ENCODE assay signal across 9 cellular contexts in the genomic region with DNA sequence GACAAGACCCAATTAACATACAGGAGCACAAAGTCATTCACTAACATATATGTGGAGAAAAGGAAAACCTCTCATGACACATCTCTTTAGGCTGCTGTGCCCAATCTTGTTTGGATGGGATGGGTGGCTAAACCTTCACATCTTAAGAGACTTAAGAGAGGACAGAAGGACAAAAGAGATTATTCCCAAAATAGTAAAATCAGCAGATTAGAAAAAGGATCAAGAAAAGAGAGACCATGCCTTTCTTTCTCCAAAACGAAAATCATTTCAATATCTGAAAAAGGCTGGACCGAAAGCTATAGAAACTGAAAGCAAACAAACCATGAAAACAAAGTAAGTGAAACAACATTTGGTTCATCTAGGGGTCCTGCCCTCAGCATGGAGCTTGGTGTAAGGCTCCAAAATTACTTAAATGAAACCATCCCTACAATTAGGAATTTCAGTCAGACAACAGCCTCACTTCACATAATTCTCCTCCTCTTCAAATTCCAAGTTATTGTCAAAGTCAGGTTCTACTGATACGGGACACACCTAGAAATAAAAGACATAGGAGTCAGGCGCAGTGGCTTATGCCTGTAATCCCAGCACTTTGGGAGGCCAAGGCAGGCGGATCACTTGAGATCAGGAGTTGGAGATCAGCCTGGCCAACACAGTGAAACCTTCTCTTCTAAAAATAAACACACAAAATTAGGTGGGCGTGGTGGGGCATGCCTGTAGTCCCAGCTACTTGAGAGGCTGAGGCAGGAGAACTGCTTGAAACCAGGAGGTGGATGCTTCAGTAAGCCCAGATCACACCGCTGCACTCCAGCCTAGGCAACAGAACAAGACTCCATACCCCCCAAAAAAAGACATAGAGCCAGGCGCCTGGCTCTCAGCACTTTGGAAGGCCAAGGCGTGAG. TPM values are rescaled to one million over a fixed set of nuclear protein-coding genes. Genes with fewer than 3 reads are reported as not detected.
DNase-seq lines count a peak whose midpoint lies in the region; ATAC-seq, FAIRE-seq and TF ChIP-seq lines count a peak whose summit lies in the region.
"Had no signal": no experiment of that assay in that cellular context is flagged by ENCODE, and none has a peak within 500 bp of the region (broad histone marks: within the 10 kb centered on the region; RNA-seq: fewer than 3 reads in every experiment).

No MANE protein-coding gene starts in this region.

- TF ChIP-seq POLR2A in A549 (IDR thresholded peaks at IDR 0.05; ENCODE audit: low read length): no peak

- peaks cover 3% of the 10 kb centered on the region for H3K36me3 Mint-ChIP-seq in mesothelial cell of epicardium

- POLR2A ChIA-PET in A549 (lab: Yijun Ruan, JAX): no interaction called here

- peaks cover 45% of the 10 kb centered on the region for H3K4me1 Mint-ChIP-seq in mesothelial cell of epicardium

- H3K36me3 ChIP-seq in ascending aorta: no peaks in the 10 kb centered on the region
- H3K36me3 ChIP-seq: thoracic aorta had no signal

- DNase-seq in A549 (ENCODE audit: low read depth in 1 of 2, low spot score in 1 of 2) (no peak), ascending aorta (ENCODE audit: low spot score in 2 of 2) (no peak), mesothelial cell of epicardium (ENCODE audit: low spot score in 2 of 2, unreplicated experiment in 2 of 2) (no peak), NCI-H774 (lab: John Stamatoyannopoulos, UW) (no peak)
- no peak for DNase-seq in central memory CD4-positive, alpha-beta T cell

- no peaks in the 10 kb centered on the region for H3K27me3 ChIP-seq in ascending aorta

- H3K9me3 Mint-ChIP-seq in mesothelial cell of epicardium: no peaks in the 10 kb centered on the region

- no peak overlapping the region for H3K27ac ChIP-seq in A549
- peak overlapping the region; percentile 45 to 63 for H3K27ac ChIP-seq in ascending aorta

- H3K9me3 ChIP-seq in A549 (no peaks in the 10 kb centered on the region), ascending aorta (no peaks in the 10 kb centered on the region)
- H3K9me3 ChIP-seq: thoracic aorta had no signal

- CTCF ChIA-PET in A549 (lab: Yijun Ruan, JAX): interaction anchor here (1.6 to 2.1 kb wide), 2 partner anchors 29 to 211 kb away, joined by 3 to 8 read pairs; no protein-coding TSS in a partner anchor

- WGBS in A549 (ENCODE audit: missing lambda C conversion rate): 77% methylated on average over 9 of the region's 9 CpGs

- H3K27me3 Mint-ChIP-seq in mesothelial cell of epicardium (ENCODE audit: low read depth): no peaks in the 10 kb centered on the region

- TF ChIP-seq CTCF in A549 (IDR thresholded peaks at IDR 0.05): no peak
- no peak for TF ChIP-seq CTCF in ascending aorta (IDR thresholded peaks at IDR 0.05)
- TF ChIP-seq CTCF in mesothelial cell of epicardium (IDR thresholded peaks at IDR 0.05; ENCODE audit: unreplicated experiment): no peak

- no peak for TF ChIP-seq RAD21 in A549 (conservative IDR thresholded peaks at IDR 0.05 in 1 of 2, IDR thresholded peaks at IDR 0.05 in 1 of 2)

- no peak for FAIRE-seq in A549 (lab: Jason Lieb, UNC)

- TF ChIP-seq EP300 in A549 (IDR thresholded peaks at IDR 0.05): no peak

- H3K4me3 ChIP-seq in A549 (no peak overlapping the region), ascending aorta (no peak overlapping the region)
- H3K4me3 ChIP-seq: thoracic aorta had no signal

- intact Hi-C loops in ascending aorta (cut with DNase I): no loop called here

- H3K4me2 ChIP-seq in A549: peak overlapping the region; percentile 4; the same call in 1 of the 3 replicates

- no peak for ATAC-seq in A549
- ATAC-seq in GM21717 (IDR thresholded peaks at IDR 0.05; ENCODE audit: unreplicated experiment): peak; percentile 31
- no peak for ATAC-seq in HG03520 (IDR thresholded peaks at IDR 0.05; ENCODE audit: unreplicated experiment)
- ATAC-seq in esophagus mucosa: no peak

- peak overlapping the region; percentile 43 for H3K27ac Mint-ChIP-seq in mesothelial cell of epicardium

- H3K4me3 Mint-ChIP-seq in mesothelial cell of epicardium: no peak overlapping the region

- H3K4me1 ChIP-seq in A549 (peaks cover 66% of the 10 kb centered on the region), ascending aorta (peaks cover 11 to 42% of the 10 kb centered on the region in 2 donors)

TF ChIP-seq in A549, 52 proteins besides CTCF, POLR2A, EP300 and RAD21:
- TF ChIP-seq MAFK (IDR thresholded peaks at IDR 0.05; ENCODE audit: partially characterized antibody) (peak; percentile 26), FOSL2 (IDR thresholded peaks at IDR 0.05) (no peak), FOSL2 (CRISPR knock-in tag; IDR thresholded peaks at IDR 0.05) (no peak)

RNA-seq across cellular contexts. Expression of gene STARD7, which starts 5.2 kb away (rescaled TPM):
- polyA plus RNA-seq in A549 (2011; rRNA removed) (119 and 136 TPM in 2 replicates), A549 (2017; fragmentation: RNase III; extraction: RNeasy Plus Mini Kit Qiagen cat#74134 plus additional on column Dnase treatment) (97.1 to 101 TPM (median 99.7 TPM) in 3 replicates)
- polyA plus RNA-seq in A549 (2012; cell fraction: cytosol; rRNA removed): 51.8 and 60.3 TPM in 2 replicates
- 43.9 and 46.2 TPM in 2 replicates for polyA plus RNA-seq in A549 (2012; cell fraction: nucleus; rRNA removed)
- 68.5 and 77.4 TPM in 2 replicates for polyA minus RNA-seq in A549 (2011; rRNA and poly(A)+ RNA removed)
- total RNA-seq in ascending aorta (85.6 TPM), mesothelial cell of epicardium (107 to 109 TPM (median 108 TPM) in 3 replicates), esophagus mucosa (66.1 TPM)

RNA-seq across cellular contexts. Expression of gene DUSP2, which starts 58.1 kb away (rescaled TPM):
- polyA plus RNA-seq in A549 (2011; rRNA removed) (0.27 and 0.45 TPM in 2 replicates), A549 (2017; fragmentation: RNase III; extraction: RNeasy Plus Mini Kit Qiagen cat#74134 plus additional on column Dnase treatment) (0.22 to 0.26 TPM (median 0.22 TPM) in 3 replicates)
- 1.2 and 1.6 TPM in 2 replicates for polyA plus RNA-seq in A549 (2012; cell fraction: cytosol; rRNA removed)
- polyA plus RNA-seq in A549 (2012; cell fraction: nucleus; rRNA removed): 1.7 and 3.9 TPM in 2 replicates
- polyA minus RNA-seq in A549 (2011; rRNA and poly(A)+ RNA removed): 0.39 and 0.58 TPM in 2 replicates
- total RNA-seq in ascending aorta (7.2 TPM), mesothelial cell of epicardium (38.3 to 42.7 TPM (median 40.6 TPM) in 3 replicates), esophagus mucosa (1.8 TPM)

Comparison
In these comparisons a context has a peak if more than half of its experiments do, and no peak if none do; other contexts are left out.
1. H3K27ac ChIP-seq: peak in ascending aorta (2 of 2); none in A549 (0 of 2).